25 cellular contexts compared by ENCODE assay signal in genomic region chr2:195902857-195903256, GRCh38.
"Had no signal": no experiment of that assay in that cellular context is flagged by ENCODE, and none has a peak within 500 bp of the region (broad histone marks: within the 10 kb centered on the region; RNA-seq: fewer than 3 reads in every experiment).

No MANE protein-coding gene starts in this region.

- H3K36me3 ChIP-seq: ascending aorta, gastrocnemius medialis, heart left ventricle had no signal

- H3K27me3 ChIP-seq: ascending aorta, gastrocnemius medialis, heart left ventricle had no signal

- DNase-seq: activated CD4-positive, alpha-beta memory T cell treated with anti-CD3 and anti-CD28 coated beads, Interleukin-2, amount 10 ng/mL, durations not matched to agents 7 days and 5 days; activated CD4-positive, alpha-beta T cell treated with anti-CD3 and anti-CD28 coated beads for 36 hours; activated CD4-positive, alpha-beta T cell treated with anti-CD3 and anti-CD28 coated beads, Interleukin-2, amount 10 ng/mL, durations not matched to agents 7 days and 5 days; activated CD4-positive, alpha-beta T cell treated with anti-CD3 and anti-CD28 coated beads, Interleukin-2, amount 50 U/mL, for 4 hours; activated CD4-positive, CD25-positive, alpha-beta regulatory T cell; activated CD4-positive, CD25-positive, alpha-beta regulatory T cell treated with anti-CD3 and anti-CD28 coated beads, Interleukin-2, amount 50 U/mL, for 72 hours; activated CD8-positive, alpha-beta memory T cell treated with anti-CD3 and anti-CD28 coated beads, Interleukin-2, amount 50 U/mL, for 48 hours; activated gamma-delta T cell; activated naive CD4-positive, alpha-beta T cell; activated naive CD4-positive, alpha-beta T cell treated with anti-CD3 and anti-CD28 coated beads, Interleukin-2, amount 10 ng/mL, durations not matched to agents 7 days and 5 days; activated naive CD8-positive, alpha-beta T cell treated with anti-CD3 and anti-CD28 coated beads, Interleukin-2, amount 10 ng/mL, durations not matched to agents 7 days and 5 days; activated T-cell treated with anti-CD3 and anti-CD28 coated beads for 4 hours; activated T-cell treated with anti-CD3 and anti-CD28 coated beads, Interleukin-2, amount 50 U/mL, for 24 hours; activated T-cell treated with anti-CD3 and anti-CD28 coated beads, Interleukin-2, amount 50 U/mL, for 72 hours; caudate nucleus; cortex of kidney; dermis blood vessel endothelial cell; effector CD4-positive, alpha-beta T cell; effector memory CD8-positive, alpha-beta T cell; foreskin fibroblast; gastrocnemius medialis; glutamatergic neuron; heart left ventricle; T-helper 2 cell had no signal

- H3K4me3 ChIP-seq: ascending aorta, gastrocnemius medialis, heart left ventricle had no signal

- H3K27ac ChIP-seq: ascending aorta, gastrocnemius medialis, heart left ventricle had no signal

- H3K9me3 ChIP-seq: ascending aorta, gastrocnemius medialis, heart left ventricle had no signal

- H3K4me1 ChIP-seq: ascending aorta, gastrocnemius medialis, heart left ventricle had no signal
